ENCODE assay signal across 8 cellular contexts in genomic region chrX:150772150-150772970, GRCh38.
DNase-seq lines count a peak whose midpoint lies in the region; ATAC-seq and TF ChIP-seq lines count a peak whose summit lies in the region.

No MANE protein-coding gene starts in this region.

- H3K4me1 Mint-ChIP-seq in endothelial cell (ENCODE audit: unreplicated experiment): no peaks in the 10 kb centered on the region

- no peaks in the 10 kb centered on the region for H3K36me3 Mint-ChIP-seq in endothelial cell (ENCODE audit: low read depth, unreplicated experiment)

- TF ChIP-seq CTCF in AG09319 (IDR thresholded peaks at IDR 0.05; ENCODE audit: low read depth, low read length) (peak; percentile 77), endothelial cell (IDR thresholded peaks at IDR 0.05; ENCODE audit: unreplicated experiment) (peak; percentile 64)

- ATAC-seq in GM18909 (IDR thresholded peaks at IDR 0.05; ENCODE audit: poor library complexity, unreplicated experiment): peak; percentile 81
- peak; percentile 89 for ATAC-seq in HG03354 (IDR thresholded peaks at IDR 0.05; ENCODE audit: poor library complexity, severe bottlenecking, unreplicated experiment)

- no peak overlapping the region for H3K4me3 Mint-ChIP-seq in endothelial cell (ENCODE audit: unreplicated experiment)

- H3K27ac Mint-ChIP-seq in endothelial cell (ENCODE audit: unreplicated experiment): no peak overlapping the region

- H3K9me3 Mint-ChIP-seq in endothelial cell (ENCODE audit: unreplicated experiment): no peaks in the 10 kb centered on the region

- H3K27me3 Mint-ChIP-seq in endothelial cell (ENCODE audit: unreplicated experiment): peaks cover 1% of the 10 kb centered on the region

- peak; percentile 20 for DNase-seq in AG09319 (ENCODE audit: extremely low read depth, low read depth)
- DNase-seq in NCI-H748 treated with DMSO at 0.1 percent for 48 hours (lab: John Stamatoyannopoulos, UW): peak; percentile 18
- DNase-seq in activated CD8-positive, alpha-beta memory T cell treated with anti-CD3 and anti-CD28 coated beads for 24 hours: peak; percentile 94
- DNase-seq in endothelial cell (ENCODE audit: low spot score): peak; percentile 88
- DNase-seq in mucosa of gallbladder (ENCODE audit: low spot score): peak; percentile 54
- peak; percentile 61 for DNase-seq in stimulated activated CD8-positive, alpha-beta memory T cell treated with anti-CD3 and anti-CD28 coated beads, Interleukin-7, amount 100 ng/mL, for 24 hours (ENCODE audit: low read depth)

Comparison
In these comparisons a context has a peak if more than half of its experiments do, and no peak if none do; other contexts are left out.
1. Peak in every context shown above with its lines: DNase-seq and ATAC-seq.
2. DNase-seq: peak in every context shown above with its lines; median percentile 94 in activated CD8-positive, alpha-beta memory T cell treated with anti-CD3 and anti-CD28 coated beads for 24 hours; 88 in endothelial cell; 61 in stimulated activated CD8-positive, alpha-beta memory T cell treated with anti-CD3 and anti-CD28 coated beads, Interleukin-7, amount 100 ng/mL, for 24 hours; 54 in mucosa of gallbladder; 20 in AG09319; 18 in NCI-H748 treated with DMSO at 0.1 percent for 48 hours.